Comparison of ENCODE assay signal across 8 cellular contexts in the genomic region with DNA sequence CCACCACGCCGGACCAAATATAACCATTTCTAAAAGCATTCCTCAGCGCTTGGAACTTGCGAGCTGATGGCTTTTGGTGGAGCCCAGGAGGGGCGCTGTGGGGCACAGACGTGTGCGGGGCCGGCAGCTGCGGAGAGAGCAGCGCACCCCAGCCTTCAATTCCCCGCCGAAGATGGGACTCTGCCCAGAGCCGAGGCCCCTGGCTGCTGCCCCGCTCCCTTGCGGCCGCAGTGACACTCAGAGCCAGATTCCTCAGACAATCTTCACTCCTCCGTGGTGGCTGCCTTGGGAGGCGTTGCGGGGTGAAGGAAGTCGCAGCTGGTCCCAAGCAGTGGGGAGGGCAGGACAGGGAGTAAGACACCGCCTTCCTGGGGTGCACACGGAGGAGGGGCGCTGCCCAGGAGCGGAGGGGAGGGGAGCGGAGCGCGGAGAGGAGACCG.
DNase-seq lines count a peak whose midpoint lies in the region; ATAC-seq, FAIRE-seq and TF ChIP-seq lines count a peak whose summit lies in the region.

No MANE protein-coding gene starts in this region.

- TF ChIP-seq POLR2A in GM12891 (IDR thresholded peaks at IDR 0.05; ENCODE audit: low read depth, low read length) (no peak), tibial nerve (IDR thresholded peaks at IDR 0.05) (no peak)

- peak; percentile 67 for TF ChIP-seq CTCF in nephron progenitor cell (IDR thresholded peaks at IDR 0.05)
- peak; percentile 48 to 60 (median 50) for TF ChIP-seq CTCF in tibial nerve (IDR thresholded peaks at IDR 0.05)

- H3K27me3 ChIP-seq in tibial nerve: peaks cover 0 to 45% of the 10 kb centered on the region in 2 donors

- no peak for FAIRE-seq in GM12891 (lab: Jason Lieb, UNC)

- no peaks in the 10 kb centered on the region for H3K36me3 ChIP-seq in tibial nerve

- H3K4me3 ChIP-seq in tibial nerve: peak overlapping the region; percentile 20 to 58 (median 51)

- TF ChIP-seq EP300 in tibial nerve (IDR thresholded peaks at IDR 0.05): no peak

- peak overlapping the region in 1 of 2 donors; percentile 18 for H3K27ac Mint-ChIP-seq in activated naive CD4-positive, alpha-beta T cell treated with anti-CD3 and anti-CD28 coated beads, Interleukin-2, amount 50 U/mL, for 72 hours
- H3K27ac Mint-ChIP-seq in nephron progenitor cell: peak overlapping the region; percentile 81

- H3K36me3 Mint-ChIP-seq in activated naive CD4-positive, alpha-beta T cell treated with anti-CD3 and anti-CD28 coated beads, Interleukin-2, amount 50 U/mL, for 72 hours: peaks cover 4 to 5% of the 10 kb centered on the region in 2 donors
- H3K36me3 Mint-ChIP-seq in nephron progenitor cell (ENCODE audit: low read depth): no peaks in the 10 kb centered on the region

- peak overlapping the region in 3 of 4 donors; percentile 50 to 64 (median 63) for H3K27ac ChIP-seq in tibial nerve

- no peaks in the 10 kb centered on the region for H3K9me3 ChIP-seq in tibial nerve

- peaks cover 0 to 5% of the 10 kb centered on the region in 2 donors for H3K9me3 Mint-ChIP-seq in activated naive CD4-positive, alpha-beta T cell treated with anti-CD3 and anti-CD28 coated beads, Interleukin-2, amount 50 U/mL, for 72 hours
- H3K9me3 Mint-ChIP-seq in nephron progenitor cell: peaks cover 4% of the 10 kb centered on the region

- peak; percentile 83 to 88 for ATAC-seq in activated naive CD4-positive, alpha-beta T cell treated with anti-CD3 and anti-CD28 coated beads, Interleukin-2, amount 50 U/mL, for 72 hours
- no peak for ATAC-seq in GM19324 (IDR thresholded peaks at IDR 0.05; ENCODE audit: low FRiP score, unreplicated experiment)

- H3K4me1 Mint-ChIP-seq in nephron progenitor cell: peaks cover 54% of the 10 kb centered on the region

- peak overlapping the region; percentile 91 for H3K4me3 Mint-ChIP-seq in nephron progenitor cell

- DNase-seq in GM12891 (ENCODE audit: insufficient read length, low spot score): peak; percentile 52
- DNase-seq in NCI-H460 (ENCODE audit: extremely low read depth, low read depth): peak; percentile 45
- peak in 1 of 2 donors; percentile 52 for DNase-seq in activated naive CD4-positive, alpha-beta T cell treated with anti-CD3 and anti-CD28 coated beads, Interleukin-2, amount 50 U/mL, for 72 hours (ENCODE audit: low spot score in 2 of 2)
- peak; percentile 53 for DNase-seq in germinal center (ENCODE audit: low spot score)
- peak; percentile 69 for DNase-seq in nephron progenitor cell
- peak in 1 of 2 donors; percentile 50 for DNase-seq in tibial nerve (ENCODE audit: low spot score in 2 of 2)
- DNase-seq in cortex of kidney (lab: John Stamatoyannopoulos, UW): no peak

- H3K27me3 Mint-ChIP-seq in nephron progenitor cell (ENCODE audit: low read depth, poor library complexity): peaks cover 65% of the 10 kb centered on the region

- 0 to 1% methylated on average over 21 to 22 of the region's 28 CpGs for WGBS in tibial nerve, 2 donors

- peaks cover 0 to 28% (median 25%) of the 10 kb centered on the region in 4 donors for H3K4me1 ChIP-seq in tibial nerve

TF ChIP-seq in GM12891, 5 proteins besides CTCF, POLR2A, EP300 and RAD21:
- TF ChIP-seq TAF1 (IDR thresholded peaks at IDR 0.05; ENCODE audit: low read depth, low read length) (no peak), POLR2AphosphoS5 (IDR thresholded peaks at IDR 0.05; ENCODE audit: low read depth, low read length) (no peak)
